ENCODE assay signal across 16 cellular contexts in genomic region chr21:43927591-43928229, GRCh38.
A peak's percentile ranks its signal among the peaks of the same experiment; 100 is the strongest.
DNase-seq lines count a peak whose midpoint lies in the region; ATAC-seq, FAIRE-seq and TF ChIP-seq lines count a peak whose summit lies in the region.
"Had no signal": no experiment of that assay in that cellular context is flagged by ENCODE, and none has a peak within 500 bp of the region (broad histone marks: within the 10 kb centered on the region; RNA-seq: fewer than 3 reads in every experiment).

No MANE protein-coding gene starts in this region.

- TF ChIP-seq RAD21 in K562 (CRISPR knock-in tag; conservative IDR thresholded peaks at IDR 0.05 in 1 of 2, IDR thresholded peaks at IDR 0.05 in 1 of 2): no peak

- FAIRE-seq in K562 (lab: Jason Lieb, UNC): no peak

- H3K9ac ChIP-seq in K562 (ENCODE audit: insufficient read depth in 1 of 2, low read depth in 2 of 2, low read length in 2 of 2): peak overlapping the region in 1 of 2 experiments; percentile 0; a peak in 1 of 4 replicates
- H3K9ac ChIP-seq: KMS-11 had no signal

- no peaks in the 10 kb centered on the region for H3K36me3 Mint-ChIP-seq in nephron (ENCODE audit: low read depth)

- H3K27ac ChIP-seq in K562 (ENCODE audit: extremely low read depth, low read depth, low read length): no peak overlapping the region
- H3K27ac ChIP-seq in esophagus squamous epithelium: peak overlapping the region; percentile 70 to 87 (median 85)
- peak overlapping the region; percentile 67 for H3K27ac ChIP-seq in suprapubic skin
- H3K27ac ChIP-seq: KMS-11, PC-9 had no signal

- TF ChIP-seq POLR2A in K562 (conservative IDR thresholded peaks at IDR 0.05) (no peak), esophagus squamous epithelium (IDR thresholded peaks at IDR 0.05) (no peak), suprapubic skin (IDR thresholded peaks at IDR 0.05) (no peak)

- CTCF ChIA-PET in K562 (lab: Yijun Ruan, JAX; ENCODE audit: low intra/inter-chr PET ratio): no interaction called here

- H3K27me3 Mint-ChIP-seq in nephron (ENCODE audit: low read depth): peaks cover 3% of the 10 kb centered on the region
- H3K27me3 Mint-ChIP-seq: CD4-positive, alpha-beta T cell had no signal

- POLR2A ChIA-PET in K562 (lab: Yijun Ruan, JAX): interaction anchor here (1.0 to 1.7 kb wide), 3 partner anchors 10 to 44 kb away, joined by 3 to 5 read pairs (median 4); no protein-coding TSS in a partner anchor

- H3K9me3 ChIP-seq in K562 (replicated peaks; ENCODE audit: control insufficient read depth, insufficient read depth, low read depth, low read length): 0 out of 2 replicates have a peak, but pooled peaks cover 3% of the 10 kb centered on the region
- no peaks in the 10 kb centered on the region for H3K9me3 ChIP-seq in esophagus squamous epithelium
- no peaks in the 10 kb centered on the region for H3K9me3 ChIP-seq in suprapubic skin

- H3K27me3 ChIP-seq in K562 (ENCODE audit: control insufficient read depth in 2 of 2, insufficient read depth in 2 of 2, low read length in 2 of 2) (no peaks in the 10 kb centered on the region), esophagus squamous epithelium (no peaks in the 10 kb centered on the region), suprapubic skin (no peaks in the 10 kb centered on the region)

- no peak overlapping the region for H2AFZ ChIP-seq in K562 (ENCODE audit: low read depth, low read length)
- H2AFZ ChIP-seq: PC-9 had no signal

- peaks cover 4% of the 10 kb centered on the region; the same call in 1 of the 2 replicates for H4K20me1 ChIP-seq in K562 (replicated peaks; ENCODE audit: control insufficient read depth, insufficient read depth, low read length)

- no TSS peak for BruUV-seq in K562 (replicated peaks; lab: Mats Ljungman, UMichigan)

- peaks cover 35% of the 10 kb centered on the region for H3K4me1 Mint-ChIP-seq in nephron

- peaks cover 59% of the 10 kb centered on the region for H3K79me2 ChIP-seq in K562 (ENCODE audit: control insufficient read depth, insufficient read depth, low read length)

- no peak overlapping the region for H3K4me3 ChIP-seq in K562
- no peak overlapping the region for H3K4me3 ChIP-seq in esophagus squamous epithelium
- H3K4me3 ChIP-seq in suprapubic skin: no peak overlapping the region
- H3K4me3 ChIP-seq: PC-9 had no signal

- ATAC-seq in K562 (no peak), GM18858 (IDR thresholded peaks at IDR 0.05; ENCODE audit: unreplicated experiment) (no peak)

- peak overlapping the region in 2 of 3 experiments; percentile 22 to 85 for H3K27ac Mint-ChIP-seq in nephron
- H3K27ac Mint-ChIP-seq: CD4-positive, alpha-beta T cell; HFFc6 had no signal

- H3K4me3 Mint-ChIP-seq in nephron: no peak overlapping the region
- H3K4me3 Mint-ChIP-seq: CD4-positive, alpha-beta T cell; HFFc6 had no signal

- 96% methylated on average over 17 of the region's 17 CpGs for WGBS in K562 (ENCODE audit: insufficient coverage, low coverage, missing lambda C conversion rate)
- no CpG with 5 or more reads among the region's 17 CpGs for WGBS in esophagus squamous epithelium, 2 donors
- WGBS in suprapubic skin: 85% methylated on average over 14 of the region's 17 CpGs

- H3K36me3 ChIP-seq in K562 (ENCODE audit: control insufficient read depth, insufficient read depth, low read length): peaks cover 55% of the 10 kb centered on the region
- peaks cover 0 to 43% (median 0%) of the 10 kb centered on the region in 3 donors for H3K36me3 ChIP-seq in esophagus squamous epithelium
- peaks cover 4% of the 10 kb centered on the region for H3K36me3 ChIP-seq in suprapubic skin

- DNase-seq in K562 (ENCODE audit: extremely low read depth in 1 of 4, low spot score in 3 of 4) (peak in 3 of 4 experiments; percentile 49 to 59 (median 57)), esophagus squamous epithelium (lab: John Stamatoyannopoulos, UW) (no peak), suprapubic skin (ENCODE audit: low spot score in 2 of 2) (no peak), epidermal melanocyte (ENCODE audit: insufficient read length, low spot score) (no peak)
- no peak for DNase-seq in activated effector memory CD4-positive, alpha-beta T cell treated with anti-CD3 and anti-CD28 coated beads, Interleukin-2, amount 50 U/mL, for 16 hours
- DNase-seq: CD4-positive, alpha-beta T cell; EL; HFFc6; NCI-H1436; NCI-H2081; NCI-H510A; NCI-H82; PC-9 had no signal

- TF ChIP-seq CTCF in K562 (IDR thresholded peaks at IDR 0.05 in 2 of 3, conservative IDR thresholded peaks at IDR 0.05 in 1 of 3; ENCODE audit: insufficient read depth in 2 of 3, low read depth in 1 of 3, low read length in 3 of 3) (no peak), esophagus squamous epithelium (IDR thresholded peaks at IDR 0.05) (no peak), nephron (IDR thresholded peaks at IDR 0.05; ENCODE audit: unreplicated experiment in 3 of 3) (no peak), suprapubic skin (IDR thresholded peaks at IDR 0.05) (no peak)

- no peaks in the 10 kb centered on the region for H3K9me1 ChIP-seq in K562 (ENCODE audit: control insufficient read depth, insufficient read depth, low read length)

- intact Hi-C loops in K562 (cut with micrococcal nuclease) (no loop called here), esophagus squamous epithelium (cut with DNase I) (no loop called here)

- TF ChIP-seq EP300 in K562 (IDR thresholded peaks at IDR 0.05; ENCODE audit: low read length) (no peak), suprapubic skin (IDR thresholded peaks at IDR 0.05) (no peak)

- no peaks in the 10 kb centered on the region for H3K9me3 Mint-ChIP-seq in nephron
- H3K9me3 Mint-ChIP-seq: CD4-positive, alpha-beta T cell; HFFc6 had no signal

- in situ Hi-C loops in K562 (cut with MboI): no loop called here

- no peak overlapping the region for H3K4me2 ChIP-seq in K562 (ENCODE audit: insufficient read depth, low read length)
- H3K4me2 ChIP-seq: KMS-11, PC-9 had no signal

- H3K4me1 ChIP-seq in K562 (replicated peaks in 1 of 2; ENCODE audit: control insufficient read depth in 2 of 2, insufficient read depth in 2 of 2, low read length in 2 of 2) (peaks cover 11 to 63% of the 10 kb centered on the region in 2 experiments), esophagus squamous epithelium (peaks cover 42 to 75% (median 50%) of the 10 kb centered on the region in 3 donors), suprapubic skin (peaks cover 50% of the 10 kb centered on the region)

TF ChIP-seq in K562, 482 proteins besides CTCF, POLR2A, EP300 and RAD21 (continues in another document):
- TF ChIP-seq RCOR1 (IDR thresholded peaks at IDR 0.05; ENCODE audit: borderline replicate concordance in 1 of 2, low read depth in 2 of 2, low read length in 2 of 2) (peak in 1 of 2 experiments; percentile 66; a peak in 1 of 4 replicates), CBFA2T3 (IDR thresholded peaks at IDR 0.05) (peak; percentile 55; the same call in 1 of the 2 replicates), SRSF9 (IDR thresholded peaks at IDR 0.05; ENCODE audit: borderline replicate concordance, low read depth, low read length) (no peak), TFAP4 (CRISPR knock-in tag; IDR thresholded peaks at IDR 0.05; ENCODE audit: borderline replicate concordance) (peak; percentile 38; the same call in 1 of the 2 replicates), PTBP1 (IDR thresholded peaks at IDR 0.05; ENCODE audit: low read depth, low read length) (0 out of 2 replicates have a peak, but pooled peaks have one; percentile 60), PCBP1 (IDR thresholded peaks at IDR 0.05; ENCODE audit: low read depth, low read length, poor library complexity, severe bottlenecking) (no peak), RBM15 (IDR thresholded peaks at IDR 0.05; ENCODE audit: insufficient read depth, low read length) (no peak), IRF9 (tag; IDR thresholded peaks at IDR 0.05) (no peak), TEAD2 (tag; IDR thresholded peaks at IDR 0.05) (no peak), POLR2G (IDR thresholded peaks at IDR 0.05; ENCODE audit: low read depth, low read length) (0 out of 2 replicates have a peak, but pooled peaks have one; percentile 26), HDAC2 (IDR thresholded peaks at IDR 0.05) (peak; percentile 40; the same call in 1 of the 2 replicates), SMARCA5 (IDR thresholded peaks at IDR 0.05) (peak; percentile 68; the same call in 1 of the 2 replicates), U2AF2 (optimal IDR thresholded peaks at IDR 0.05; ENCODE audit: low read depth, low read length) (no peak), GATA2 (CRISPR knock-in tag; IDR thresholded peaks at IDR 0.05) (peak; percentile 51; the same call in 1 of the 2 replicates), CHD2 (IDR thresholded peaks at IDR 0.05; ENCODE audit: low read depth, low read length) (no peak), CBFA2T2 (conservative IDR thresholded peaks at IDR 0.05) (0 out of 2 replicates have a peak, but pooled peaks have one; percentile 13), KDM1A (IDR thresholded peaks at IDR 0.05) (peak in 1 of 2 experiments; percentile 85; a peak in 3 of 4 replicates), HDAC1 (IDR thresholded peaks at IDR 0.05) (0 out of 4 replicates have a peak, but pooled peaks of 1 of the 2 experiments have one; percentile 38), TCF3 (CRISPR knock-in tag; IDR thresholded peaks at IDR 0.05) (peak; percentile 40; the same call in 1 of the 2 replicates), E2F5 (CRISPR knock-in tag; IDR thresholded peaks at IDR 0.05) (peak; percentile 27; the same call in 1 of the 2 replicates), BCOR (IDR thresholded peaks at IDR 0.05) (peak; percentile 93)

Comparison
In these comparisons a context has a peak if more than half of its experiments do, and no peak if none do; other contexts are left out.
1. DNase-seq: peak in K562 (3 of 4); none in esophagus squamous epithelium (single experiment), suprapubic skin (0 of 2), epidermal melanocyte (single experiment) and activated effector memory CD4-positive, alpha-beta T cell treated with anti-CD3 and anti-CD28 coated beads, Interleukin-2, amount 50 U/mL, for 16 hours (single experiment).